Comparison of ENCODE assay signal across 1 cellular context in genomic region chr19:11578342-11579142, GRCh38.
A peak's percentile ranks its signal among the peaks of the same experiment; 100 is the strongest.
TF ChIP-seq lines count a peak whose summit lies in the region.

No MANE protein-coding gene starts in this region.

TF ChIP-seq in HepG2, 621 proteins besides CTCF, POLR2A, EP300 and RAD21 (continues in another document):
- TF ChIP-seq PATZ1 (CRISPR knock-in tag; IDR thresholded peaks at IDR 0.05), result no peak
- no peak for TF ChIP-seq HINFP (CRISPR knock-in tag; IDR thresholded peaks at IDR 0.05; ENCODE audit: low read depth)
- no peak for TF ChIP-seq ZC3H13 (CRISPR knock-in tag; IDR thresholded peaks at IDR 0.05)
- 0 out of 2 replicates have a peak, but pooled peaks have one; percentile 22 for TF ChIP-seq ZNF317 (CRISPR knock-in tag; IDR thresholded peaks at IDR 0.05)
- TF ChIP-seq ZNF318 (CRISPR knock-in tag; IDR thresholded peaks at IDR 0.05), result no peak
- no peak for TF ChIP-seq ZNF781 (CRISPR knock-in tag; IDR thresholded peaks at IDR 0.05; ENCODE audit: borderline replicate concordance, not compliant biosample characterization)
- TF ChIP-seq ZFX (CRISPR knock-in tag; IDR thresholded peaks at IDR 0.05; ENCODE audit: low read depth), result peak; percentile 35; the same call in 1 of the 2 replicates
- TF ChIP-seq SALL1 (CRISPR knock-in tag; IDR thresholded peaks at IDR 0.05), result peak; percentile 32; the same call in 1 of the 2 replicates
- TF ChIP-seq SNAI1 (CRISPR knock-in tag; IDR thresholded peaks at IDR 0.05; ENCODE audit: borderline replicate concordance), result no peak
- no peak for TF ChIP-seq PITX1 (CRISPR knock-in tag; IDR thresholded peaks at IDR 0.05)
- no peak for TF ChIP-seq ZKSCAN5 (CRISPR knock-in tag; IDR thresholded peaks at IDR 0.05)
- 0 out of 2 replicates have a peak, but pooled peaks have one; percentile 6 for TF ChIP-seq PHF20 (CRISPR knock-in tag; IDR thresholded peaks at IDR 0.05)
- TF ChIP-seq ZNF646 (CRISPR knock-in tag; IDR thresholded peaks at IDR 0.05), result peak; percentile 66; the same call in 1 of the 2 replicates
- TF ChIP-seq ZSCAN21 (CRISPR knock-in tag; IDR thresholded peaks at IDR 0.05; ENCODE audit: borderline replicate concordance), result 0 out of 2 replicates have a peak, but pooled peaks have one; percentile 22
- no peak for TF ChIP-seq ELK4 (CRISPR knock-in tag; IDR thresholded peaks at IDR 0.05; ENCODE audit: borderline replicate concordance)
- no peak for TF ChIP-seq ZNF562 (CRISPR knock-in tag; IDR thresholded peaks at IDR 0.05; ENCODE audit: borderline replicate concordance)
- TF ChIP-seq BHLHE40 (IDR thresholded peaks at IDR 0.05; ENCODE audit: low read length), result peak; percentile 25; the same call in 1 of the 2 replicates
- TF ChIP-seq ZNF281 (CRISPR knock-in tag; IDR thresholded peaks at IDR 0.05; ENCODE audit: borderline replicate concordance), result peak; percentile 80; the same call in 1 of the 2 replicates
- TF ChIP-seq ZNF687 (CRISPR knock-in tag; IDR thresholded peaks at IDR 0.05), result peak; percentile 58
